8 cellular contexts compared by ENCODE assay signal in the genomic region with DNA sequence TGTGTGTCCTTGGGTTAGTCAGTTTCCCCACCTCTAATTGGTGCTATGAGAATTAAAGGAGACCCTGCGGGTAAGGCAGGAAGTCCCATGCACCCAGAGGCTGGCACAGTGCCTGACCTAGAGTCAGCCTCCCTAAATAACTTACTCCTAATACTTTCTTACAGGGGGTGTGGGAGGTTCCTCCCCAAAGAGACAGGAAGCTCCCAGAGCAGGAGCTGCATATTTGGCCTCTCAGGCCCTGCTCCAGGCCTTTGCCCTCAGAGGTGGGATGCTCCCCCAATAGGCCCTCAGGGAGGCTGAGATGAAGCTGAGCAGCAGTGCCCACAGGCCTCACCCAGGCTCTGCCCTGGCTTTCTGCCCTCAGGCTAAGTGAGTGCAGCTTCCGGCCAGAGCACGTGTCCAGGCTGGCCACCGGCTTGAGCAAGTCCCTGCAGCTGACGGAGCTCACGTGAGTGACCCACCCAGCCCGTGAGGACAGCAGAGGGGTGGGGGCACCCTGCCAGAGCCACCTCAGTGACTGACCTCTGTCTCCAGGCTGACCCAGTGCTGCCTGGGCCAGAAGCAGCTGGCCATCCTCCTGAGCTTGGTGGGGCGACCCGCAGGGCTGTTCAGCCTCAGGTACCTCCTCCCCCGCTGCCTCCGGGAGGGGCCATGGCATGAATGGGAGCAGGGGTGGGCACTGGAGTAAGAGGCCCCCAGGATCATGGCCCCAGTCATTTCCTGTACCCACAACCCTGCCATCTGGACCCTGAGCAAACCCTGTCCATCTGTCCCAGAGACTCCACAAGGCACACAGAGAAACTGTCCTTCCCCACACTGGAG. TPM values are rescaled to one million over a fixed set of nuclear protein-coding genes. Genes with fewer than 3 reads are reported as not detected.
DNase-seq lines count a peak whose midpoint lies in the region; ATAC-seq and TF ChIP-seq lines count a peak whose summit lies in the region.

No MANE protein-coding gene starts in this region.

- TF ChIP-seq RAD21 in SK-N-SH (IDR thresholded peaks at IDR 0.05; ENCODE audit: low read length), result no peak

- H4K91ac ChIP-seq in H9 (ENCODE audit: insufficient read length, low read depth, low read length), result no peak overlapping the region

- H3K4me1 ChIP-seq in GM23248 (ENCODE audit: insufficient read depth), result peaks cover 11% of the 10 kb centered on the region
- H3K4me1 ChIP-seq in SK-N-SH (ENCODE audit: control insufficient read depth in 1 of 2, insufficient read depth in 2 of 2, low read depth in 1 of 2, low read length in 1 of 2), result peaks cover 8 to 21% of the 10 kb centered on the region in 2 experiments; a peak in 3 of 4 replicates
- H3K4me1 ChIP-seq in H9 (ENCODE audit: insufficient read depth, low read length), result no peaks in the 10 kb centered on the region

- H3K27me3 Mint-ChIP-seq in H9 (ENCODE audit: low read depth), result peaks cover 1% of the 10 kb centered on the region; the same call in 1 of the 2 replicates

- no peak for ATAC-seq in HG03045 (IDR thresholded peaks at IDR 0.05; ENCODE audit: unreplicated experiment)

- in situ Hi-C loops in GM23248 (cut with MboI), result no loop called here
- in situ Hi-C loops in brain microvascular endothelial cell (cut with HindIII; ENCODE audit: low pct_ligation_motif_present, low sequenced_read_pairs), result no loop called here

- H3K4me3 ChIP-seq in GM23248 (no peak overlapping the region), SK-N-SH (ENCODE audit: low read depth in 2 of 2, low read length in 1 of 2) (no peak overlapping the region), foreskin fibroblast (ENCODE audit: low read depth in 1 of 2, low read length in 2 of 2) (no peak overlapping the region), brain microvascular endothelial cell (ENCODE audit: low read depth, low read length) (no peak overlapping the region)

- H2AFZ ChIP-seq in GM23248, result peak overlapping the region; percentile 43
- H2AFZ ChIP-seq in SK-N-SH (ENCODE audit: low read depth), result peak overlapping the region; percentile 47; the same call in 1 of the 2 replicates
- no peak overlapping the region for H2AFZ ChIP-seq in H9 (ENCODE audit: low read length)

- H3K23ac ChIP-seq in H9 (ENCODE audit: insufficient read length, low read depth, low read length), result no peak overlapping the region

- H4K20me1 ChIP-seq in GM23248 (ENCODE audit: insufficient read depth), result no peaks in the 10 kb centered on the region
- H4K20me1 ChIP-seq in SK-N-SH (ENCODE audit: insufficient read depth), result no peaks in the 10 kb centered on the region
- no peaks in the 10 kb centered on the region for H4K20me1 ChIP-seq in H9 (ENCODE audit: control insufficient read depth, insufficient read depth, insufficient read length)

- H3K79me1 ChIP-seq in H9 (ENCODE audit: insufficient read depth, low read depth, low read length, poor library complexity, severe bottlenecking), result no peaks in the 10 kb centered on the region

- CTCF ChIA-PET in SK-N-SH (lab: Yijun Ruan, JAX), result interaction anchor here (1.0 to 2.9 kb wide), 7 partner anchors 11 to 358 kb away, joined by 3 to 15 read pairs (median 6); a partner anchor contains a TSS

- no peak overlapping the region for H4K5ac ChIP-seq in H9 (ENCODE audit: insufficient read length, low read depth, low read length)

- H2BK12ac ChIP-seq in H9 (ENCODE audit: insufficient read length, low read depth, low read length), result no peak overlapping the region

- H3K9me3 ChIP-seq in GM23248 (ENCODE audit: low read depth) (no peaks in the 10 kb centered on the region), SK-N-SH (no peaks in the 10 kb centered on the region), H9 (ENCODE audit: control insufficient read depth, low read depth, low read length) (no peaks in the 10 kb centered on the region)

- H3K4ac ChIP-seq in H9 (ENCODE audit: low read depth, low read length), result no peak overlapping the region

- no peak overlapping the region for H3K14ac ChIP-seq in H9 (ENCODE audit: insufficient read depth, low read length)

- POLR2A ChIA-PET in SK-N-SH (lab: Yijun Ruan, JAX), result interaction anchor here (0.6 to 1.2 kb wide), 4 partner anchors 11 to 1068 kb away, joined by 3 read pairs; a partner anchor contains a TSS

- H3K4me2 ChIP-seq in GM23248 (ENCODE audit: unreplicated experiment), result no peak overlapping the region
- no peak overlapping the region for H3K4me2 ChIP-seq in SK-N-SH
- no peak overlapping the region for H3K4me2 ChIP-seq in H9 (ENCODE audit: insufficient read depth, insufficient read length, low read length)

- no peaks in the 10 kb centered on the region for H3K79me2 ChIP-seq in GM23248 (ENCODE audit: insufficient read depth)
- H3K79me2 ChIP-seq in SK-N-SH (ENCODE audit: insufficient read depth), result no peaks in the 10 kb centered on the region
- H3K79me2 ChIP-seq in H9 (ENCODE audit: insufficient read depth, low read length), result no peaks in the 10 kb centered on the region

- H2BK15ac ChIP-seq in H9 (ENCODE audit: low read depth, low read length), result no peak overlapping the region

- H2BK5ac ChIP-seq in H9 (ENCODE audit: insufficient read length, low read length), result no peak overlapping the region

- no peaks in the 10 kb centered on the region for H3K36me3 Mint-ChIP-seq in H9 (ENCODE audit: insufficient read depth in 1 of 3, low read depth in 3 of 3)

- H3K9me2 ChIP-seq in GM23248 (ENCODE audit: insufficient read depth), result no peaks in the 10 kb centered on the region
- no peaks in the 10 kb centered on the region for H3K9me2 ChIP-seq in SK-N-SH

- no peak overlapping the region for H2AK5ac ChIP-seq in H9 (ENCODE audit: insufficient read length, low read length)

- DNase-seq in GM23248 (peak; percentile 86), SK-N-SH (peak; percentile 75), foreskin fibroblast (peak; percentile 71 to 88), retina (peak; percentile 32), H9 (no peak), inferior parietal cortex (ENCODE audit: extremely low spot score) (no peak), brain microvascular endothelial cell (no peak)

- H3K4me1 Mint-ChIP-seq in H9, result no peaks in the 10 kb centered on the region

- H3T11ph ChIP-seq in H9 (ENCODE audit: low read length), result no peak overlapping the region

- no peaks in the 10 kb centered on the region for H3K23me2 ChIP-seq in H9 (ENCODE audit: insufficient read length, low read depth, low read length, poor library complexity, severe bottlenecking)

- H3K27ac ChIP-seq in GM23248 (peak overlapping the region; percentile 32; the same call in 1 of the 2 replicates), SK-N-SH (ENCODE audit: low read depth in 2 of 2, low read length in 1 of 2) (peak overlapping the region; percentile 35 to 89; a peak in 3 of 4 replicates), H9 (ENCODE audit: insufficient read length, low read depth, low read length) (no peak overlapping the region), brain microvascular endothelial cell (no peak overlapping the region)

- H3K18ac ChIP-seq in H9 (ENCODE audit: insufficient read length, low read depth, low read length), result no peak overlapping the region

- H2BK120ac ChIP-seq in H9 (ENCODE audit: low read depth, low read length, poor library complexity, severe bottlenecking), result no peak overlapping the region

- TF ChIP-seq CTCF in SK-N-SH (IDR thresholded peaks at IDR 0.05) (no peak), foreskin fibroblast (IDR thresholded peaks at IDR 0.05; ENCODE audit: low read depth, low read length) (no peak), H9 (conservative IDR thresholded peaks at IDR 0.05) (no peak), brain microvascular endothelial cell (IDR thresholded peaks at IDR 0.05; ENCODE audit: low read depth, low read length, missing control alignments) (no peak)

- TF ChIP-seq EP300 in SK-N-SH (IDR thresholded peaks at IDR 0.05; ENCODE audit: borderline replicate concordance in 1 of 2, low read depth in 1 of 2, low read length in 1 of 2), result no peak

- no peak overlapping the region for H3K56ac ChIP-seq in H9 (ENCODE audit: insufficient read length, low read depth, low read length)

- no peaks in the 10 kb centered on the region; a peak in 1 of 5 replicates for H3K9me3 Mint-ChIP-seq in H9

- H3K27me3 ChIP-seq in GM23248 (replicated peaks; ENCODE audit: insufficient read depth) (no peaks in the 10 kb centered on the region), SK-N-SH (ENCODE audit: insufficient read depth) (no peaks in the 10 kb centered on the region), H9 (ENCODE audit: insufficient read depth, low read length) (no peaks in the 10 kb centered on the region), brain microvascular endothelial cell (replicated peaks) (no peaks in the 10 kb centered on the region)

- H2BK20ac ChIP-seq in H9 (ENCODE audit: low read depth, low read length, poor library complexity, severe bottlenecking), result no peak overlapping the region

- no peak overlapping the region for H4K8ac ChIP-seq in H9 (replicated peaks; ENCODE audit: insufficient read length, low read depth, low read length)

- WGBS in GM23248 (ENCODE audit: low coverage in 1 of 2, low lambda C conversion rate in 2 of 2, missing lambda C conversion rate in 2 of 2), 2 experiments, result 47 to 59% methylated on average over 9 to 11 of the region's 11 CpGs
- WGBS in SK-N-SH (ENCODE audit: low lambda C conversion rate), result 28% methylated on average over 3 of the region's 11 CpGs
- WGBS in H9 (ENCODE audit: extremely low coverage, insufficient read length, low lambda C conversion rate), result no CpG with 5 or more reads among the region's 11 CpGs

- H3K36me3 ChIP-seq in GM23248 (ENCODE audit: low read depth) (0 out of 2 replicates have a peak, but pooled peaks cover 4% of the 10 kb centered on the region), SK-N-SH (replicated peaks in 1 of 2; ENCODE audit: control insufficient read depth in 1 of 2, insufficient read depth in 2 of 2, low read length in 1 of 2) (no peaks in the 10 kb centered on the region), brain microvascular endothelial cell (replicated peaks) (peaks cover 2% of the 10 kb centered on the region)

- peaks cover 8% of the 10 kb centered on the region for H3F3A ChIP-seq in GM23248 (ENCODE audit: insufficient read depth)
- H3F3A ChIP-seq in SK-N-SH (replicated peaks; ENCODE audit: insufficient read depth), result peaks cover 8% of the 10 kb centered on the region

- H3K9ac ChIP-seq in GM23248 (peak overlapping the region; percentile 48), SK-N-SH (peak overlapping the region; percentile 23; the same call in 1 of the 2 replicates), H9 (ENCODE audit: extremely low read depth, insufficient read length, low read length) (no peak overlapping the region)

- H3K27ac Mint-ChIP-seq in H9, result peak overlapping the region in 1 of 3 experiments; percentile 71; a peak in 1 of 7 replicates

- H3K4me3 Mint-ChIP-seq in H9, result no peak overlapping the region

TF ChIP-seq in SK-N-SH, 30 proteins besides CTCF, POLR2A, EP300 and RAD21 (continues in another document):
- TF ChIP-seq GATA2 (CRISPR knock-in tag; IDR thresholded peaks at IDR 0.05) (no peak), RXRA (IDR thresholded peaks at IDR 0.05; ENCODE audit: borderline replicate concordance, low read depth) (no peak), POLR2AphosphoS5 (IDR thresholded peaks at IDR 0.05; ENCODE audit: low read depth, low read length) (no peak)

RNA-seq across cellular contexts. Expression of a gene that starts 31.1 kb away (rescaled TPM):
- total RNA-seq in GM23248 (2014; rRNA removed; shearing (Covaris generic)), result 7.3 and 13.9 TPM in 2 replicates
- polyA plus RNA-seq in GM23248 (2016; fragmentation: Nextera tagmentation; extraction: Ambion mirVana) (9.0 and 11.6 TPM in 2 replicates), SK-N-SH (2012; rRNA removed) (63.8 and 73.0 TPM in 2 replicates)
- polyA plus RNA-seq in SK-N-SH (2012; cell fraction: cytosol; rRNA removed), result 34.3 and 56.3 TPM in 2 replicates
- polyA plus RNA-seq in SK-N-SH (2012; cell fraction: nucleus; rRNA removed), result 34.7 and 38.7 TPM in 2 replicates
- 8.0 and 8.1 TPM in 2 replicates for total RNA-seq in H9 (2021)

Comparison
In these comparisons a context has a peak if more than half of its experiments do, and no peak if none do; other contexts are left out.
1. DNase-seq: peak in GM23248 (single experiment), SK-N-SH (single experiment), foreskin fibroblast (2 of 2) and retina (single experiment); none in H9 (single experiment), inferior parietal cortex (single experiment) and brain microvascular endothelial cell (single experiment).
2. H3K27ac ChIP-seq: peak in GM23248 (single experiment) and SK-N-SH (2 of 2); none in H9 (single experiment) and brain microvascular endothelial cell (single experiment).